Comparison of ENCODE assay signal across 8 cellular contexts in genomic region chr14:20989787-20990600, GRCh38. TPM values are rescaled to one million over a fixed set of nuclear protein-coding genes. Genes with fewer than 3 reads are reported as not detected.
A peak's percentile ranks its signal among the peaks of the same experiment; 100 is the strongest.
DNase-seq lines count a peak whose midpoint lies in the region; ATAC-seq and TF ChIP-seq lines count a peak whose summit lies in the region.

TSS of gene METTL17 (plus strand) at chr14:20989980. CDS start at chr14:20990003, 23 bp downstream.

- H3K27ac Mint-ChIP-seq in CD4-positive, CD25-positive, alpha-beta regulatory T cell: peak within 1 kb of the TSS; percentile 94 to 99 (median 96)

- no peaks in the 10 kb centered on the region for H3K9me3 ChIP-seq in CD4-positive, CD25-positive, alpha-beta regulatory T cell (ENCODE audit: control insufficient read depth in 2 of 2, low read length in 2 of 2)
- no peaks in the 10 kb centered on the region for H3K9me3 ChIP-seq in liver (ENCODE audit: control insufficient read depth in 4 of 4, low read length in 3 of 4)

- peak within 1 kb of the TSS; percentile 91 to 97 (median 95) for H3K4me3 Mint-ChIP-seq in CD4-positive, CD25-positive, alpha-beta regulatory T cell

- H3K4me1 ChIP-seq in CD4-positive, CD25-positive, alpha-beta regulatory T cell (ENCODE audit: control insufficient read depth, insufficient read depth, low read length, poor library complexity, severe bottlenecking): peaks cover 22% of the 10 kb centered on the region
- H3K4me1 ChIP-seq in liver (ENCODE audit: control insufficient read depth in 4 of 4, insufficient read depth in 4 of 4, low read length in 3 of 4): peaks cover 3 to 18% (median 16%) of the 10 kb centered on the region in 4 donors

- H3K36me3 Mint-ChIP-seq in CD4-positive, CD25-positive, alpha-beta regulatory T cell: peaks cover 21% of the 10 kb centered on the region

- peaks cover 4% of the 10 kb centered on the region for H3K27me3 Mint-ChIP-seq in CD4-positive, CD25-positive, alpha-beta regulatory T cell

- TF ChIP-seq CTCF in dorsolateral prefrontal cortex (IDR thresholded peaks at IDR 0.05 in 54 of 56, conservative IDR thresholded peaks at IDR 0.05 in 2 of 56; ENCODE audit: low read depth in 1 of 56, partially characterized antibody in 56 of 56) (peak in 29 of 56 donors; percentile 13 to 46 (median 30)), liver (IDR thresholded peaks at IDR 0.05; ENCODE audit: low read depth, low read length, missing input control) (peak; percentile 11)

- H3K9me3 Mint-ChIP-seq in CD4-positive, CD25-positive, alpha-beta regulatory T cell: no peaks in the 10 kb centered on the region

- peak within 1 kb of the TSS; percentile 90 for H3K4me3 ChIP-seq in CD4-positive, CD25-positive, alpha-beta regulatory T cell (ENCODE audit: low read depth, low read length)
- H3K4me3 ChIP-seq in dorsolateral prefrontal cortex (peak within 1 kb of the TSS; percentile 55 to 100 (median 86)), liver (ENCODE audit: low read depth in 1 of 3, low read length in 3 of 3) (peak within 1 kb of the TSS; percentile 66 to 100 (median 99))

- H3K9ac ChIP-seq in liver (ENCODE audit: low read depth in 1 of 2, low read length in 2 of 2): peak within 1 kb of the TSS; percentile 76 to 79

- H3K36me3 ChIP-seq in CD4-positive, CD25-positive, alpha-beta regulatory T cell (ENCODE audit: control insufficient read depth, insufficient read depth, low read length): peaks cover 29% of the 10 kb centered on the region
- peaks cover 5 to 30% (median 25%) of the 10 kb centered on the region in 4 donors for H3K36me3 ChIP-seq in liver (ENCODE audit: control insufficient read depth in 4 of 4, insufficient read depth in 3 of 4, low read depth in 1 of 4, low read length in 3 of 4)

- peak; percentile 75 to 96 (median 85) for DNase-seq in CD4-positive, CD25-positive, alpha-beta regulatory T cell
- DNase-seq in NCI-H748 treated with DMSO at 0.1 percent for 48 hours (lab: John Stamatoyannopoulos, UW) (peak; percentile 86), dorsolateral prefrontal cortex (peak; percentile 83 to 96 (median 91))
- DNase-seq in activated CD4-positive, alpha-beta T cell treated with anti-CD3 and anti-CD28 coated beads, Interleukin-2, amount 50 U/mL, for 48 hours: peak; percentile 86 to 91
- DNase-seq in stimulated activated CD4-positive, alpha-beta T cell treated with anti-CD3 and anti-CD28 coated beads, Interleukin-4, amount 100 ng/mL, for 24 hours: peak; percentile 91

- ATAC-seq in CD4-positive, CD25-positive, alpha-beta regulatory T cell (ENCODE audit: low read depth in 2 of 2): peak; percentile 92 to 94
- ATAC-seq in GM19372 (IDR thresholded peaks at IDR 0.05; ENCODE audit: low read depth, unreplicated experiment): peak; percentile 95
- peak; percentile 93 for ATAC-seq in HG03558 (IDR thresholded peaks at IDR 0.05; ENCODE audit: extremely low read depth, unreplicated experiment)

- peak; percentile 17 to 37 for TF ChIP-seq RAD21 in liver (IDR thresholded peaks at IDR 0.05)

- no peaks in the 10 kb centered on the region for H3K27me3 ChIP-seq in CD4-positive, CD25-positive, alpha-beta regulatory T cell (ENCODE audit: control insufficient read depth, insufficient read depth, low read length)
- H3K27me3 ChIP-seq in dorsolateral prefrontal cortex (no peaks in the 10 kb centered on the region), liver (ENCODE audit: control insufficient read depth in 4 of 4, insufficient read depth in 4 of 4, low read length in 3 of 4) (no peaks in the 10 kb centered on the region)

- H3K27ac ChIP-seq in CD4-positive, CD25-positive, alpha-beta regulatory T cell (ENCODE audit: insufficient read depth, low read length, poor library complexity, severe bottlenecking): peak within 1 kb of the TSS; percentile 75
- H3K27ac ChIP-seq in dorsolateral prefrontal cortex (peak within 1 kb of the TSS in 58 of 59 donors; percentile 8 to 89 (median 82)), liver (ENCODE audit: low read depth in 1 of 2, low read length in 2 of 2) (peak within 1 kb of the TSS; percentile 50 to 79)

- intact Hi-C loops in dorsolateral prefrontal cortex (cut with DNase I): no loop called here

- WGBS in liver: under 1% methylated on average over 42 of the region's 42 CpGs

- peaks cover 9 to 41% (median 21%) of the 10 kb centered on the region in 4 donors for H3K4me1 Mint-ChIP-seq in CD4-positive, CD25-positive, alpha-beta regulatory T cell

TF ChIP-seq in liver, 16 proteins besides CTCF, POLR2A, EP300 and RAD21:
- TF ChIP-seq HNF4G (IDR thresholded peaks at IDR 0.05) (no peak), JUND (IDR thresholded peaks at IDR 0.05) (no peak), YY1 (IDR thresholded peaks at IDR 0.05) (peak; percentile 97), HNF4A (conservative IDR thresholded peaks at IDR 0.05) (peak; percentile 21 to 37), FOXA2 (IDR thresholded peaks at IDR 0.05) (no peak), NR2F2 (IDR thresholded peaks at IDR 0.05) (peak; percentile 63), ATF3 (IDR thresholded peaks at IDR 0.05) (no peak), ZBTB33 (IDR thresholded peaks at IDR 0.05) (peak; percentile 37), GABPA (IDR thresholded peaks at IDR 0.05 in 1 of 2, conservative IDR thresholded peaks at IDR 0.05 in 1 of 2) (peak; percentile 90 to 96), SP1 (IDR thresholded peaks at IDR 0.05) (peak; percentile 82), FOXA1 (IDR thresholded peaks at IDR 0.05) (peak; percentile 20), TAF1 (conservative IDR thresholded peaks at IDR 0.05) (no peak), MAX (IDR thresholded peaks at IDR 0.05) (peak; percentile 58), EGR1 (IDR thresholded peaks at IDR 0.05; ENCODE audit: low read depth in 2 of 2) (peak in 1 of 2 donors; percentile 46), RXRA (IDR thresholded peaks at IDR 0.05) (peak; percentile 16 to 39)

RNA-seq across cellular contexts. Expression of gene METTL17, which starts in this region (rescaled TPM):
- 75.9 TPM for total RNA-seq in CD4-positive, CD25-positive, alpha-beta regulatory T cell
- 10 to 100 TPM; 37.3 to 52.2 (median 42.8) TPM for polyA plus RNA-seq in CD4-positive, CD25-positive, alpha-beta regulatory T cell
- total RNA-seq in dorsolateral prefrontal cortex (10 to 100 TPM; 30.9 to 67.6 (median 47.5) TPM), liver (10 to 100 TPM; 31.0 to 64.8 TPM)
- 10 to 100 TPM; 35.9 to 58.6 TPM for polyA plus RNA-seq in liver

Comparison
In these comparisons a context has a peak if more than half of its experiments do, and no peak if none do; other contexts are left out.
1. Peak in every context shown above with its lines: DNase-seq, ATAC-seq, H3K4me3 ChIP-seq and H3K27ac ChIP-seq.